1 cellular context compared by ENCODE assay signal in the genomic region with DNA sequence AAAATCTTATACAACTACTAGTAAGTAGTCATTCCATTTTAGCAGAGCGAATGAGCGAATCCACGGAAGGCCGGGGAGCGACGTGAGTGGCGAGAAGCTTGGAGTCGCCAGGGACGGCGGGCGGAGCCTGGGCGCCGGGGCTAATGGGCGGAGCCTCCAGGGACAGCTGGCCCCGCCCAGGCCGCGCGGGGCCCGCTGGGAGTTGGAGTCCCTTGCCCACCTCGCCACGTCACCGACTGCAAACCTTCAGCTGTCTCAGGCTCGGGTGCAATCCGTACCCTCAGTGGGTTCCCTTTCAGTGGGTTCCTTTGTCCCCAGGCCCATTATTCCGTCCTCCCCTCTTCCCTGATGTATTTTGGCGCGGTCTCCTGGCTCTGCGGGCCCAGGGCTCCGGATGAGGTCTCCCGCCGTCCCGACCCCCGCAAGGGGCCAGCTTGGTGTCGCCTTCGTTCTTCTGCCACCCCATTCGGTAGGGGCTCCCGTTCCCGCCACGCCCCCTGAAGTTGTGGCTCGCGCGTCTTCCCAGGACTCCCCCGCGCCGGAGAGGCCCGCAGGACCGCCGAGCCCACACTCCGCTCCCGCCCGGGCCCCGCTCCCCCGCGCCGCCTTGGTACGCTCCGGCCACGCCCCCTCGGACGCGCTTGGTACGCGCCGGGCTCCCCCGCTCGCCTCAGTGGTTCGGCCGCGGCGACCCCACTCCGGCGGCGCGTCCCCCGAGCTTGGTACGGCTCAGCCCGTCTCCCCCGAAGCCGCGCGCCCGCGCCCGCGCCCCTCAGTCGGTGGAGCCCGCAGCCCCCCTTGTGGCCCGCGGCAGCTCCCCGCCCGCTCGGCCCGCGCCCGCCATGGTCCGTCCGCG.
TF ChIP-seq lines count a peak whose summit lies in the region.

A gene (plus strand): TSS at position 673 of the 856 bp plus-strand sequence.

TF ChIP-seq in HepG2, 621 proteins besides CTCF, POLR2A, EP300 and RAD21 (continued from another document and continues in another):
- TF ChIP-seq, protein P1, sequence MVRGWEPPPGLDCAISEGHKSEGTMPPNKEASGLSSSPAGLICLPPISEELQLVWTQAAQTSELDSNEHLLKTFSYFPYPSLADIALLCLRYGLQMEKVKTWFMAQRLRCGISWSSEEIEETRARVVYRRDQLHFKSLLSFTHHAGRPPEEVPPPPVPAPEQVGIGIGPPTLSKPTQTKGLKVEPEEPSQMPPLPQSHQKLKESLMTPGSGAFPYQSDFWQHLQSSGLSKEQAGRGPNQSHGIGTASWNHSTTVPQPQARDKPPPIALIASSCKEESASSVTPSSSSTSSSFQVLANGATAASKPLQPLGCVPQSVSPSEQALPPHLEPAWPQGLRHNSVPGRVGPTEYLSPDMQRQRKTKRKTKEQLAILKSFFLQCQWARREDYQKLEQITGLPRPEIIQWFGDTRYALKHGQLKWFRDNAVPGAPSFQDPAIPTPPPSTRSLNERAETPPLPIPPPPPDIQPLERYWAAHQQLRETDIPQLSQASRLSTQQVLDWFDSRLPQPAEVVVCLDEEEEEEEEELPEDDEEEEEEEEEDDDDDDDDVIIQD (CRISPR knock-in tag; IDR thresholded peaks at IDR 0.05; ENCODE audit: low read depth), result no peak
- TF ChIP-seq CENPT (CRISPR knock-in tag; IDR thresholded peaks at IDR 0.05; ENCODE audit: low read depth), result peak; percentile 51; the same call in 1 of the 2 replicates
- TF ChIP-seq HHEX (CRISPR knock-in tag; IDR thresholded peaks at IDR 0.05), result no peak
- no peak for TF ChIP-seq MTA3 (CRISPR knock-in tag; IDR thresholded peaks at IDR 0.05)
- no peak for TF ChIP-seq ZNF709 (CRISPR knock-in tag; IDR thresholded peaks at IDR 0.05)
- no peak for TF ChIP-seq ZNF83 (CRISPR knock-in tag; IDR thresholded peaks at IDR 0.05; ENCODE audit: borderline replicate concordance)
- TF ChIP-seq, protein P2, sequence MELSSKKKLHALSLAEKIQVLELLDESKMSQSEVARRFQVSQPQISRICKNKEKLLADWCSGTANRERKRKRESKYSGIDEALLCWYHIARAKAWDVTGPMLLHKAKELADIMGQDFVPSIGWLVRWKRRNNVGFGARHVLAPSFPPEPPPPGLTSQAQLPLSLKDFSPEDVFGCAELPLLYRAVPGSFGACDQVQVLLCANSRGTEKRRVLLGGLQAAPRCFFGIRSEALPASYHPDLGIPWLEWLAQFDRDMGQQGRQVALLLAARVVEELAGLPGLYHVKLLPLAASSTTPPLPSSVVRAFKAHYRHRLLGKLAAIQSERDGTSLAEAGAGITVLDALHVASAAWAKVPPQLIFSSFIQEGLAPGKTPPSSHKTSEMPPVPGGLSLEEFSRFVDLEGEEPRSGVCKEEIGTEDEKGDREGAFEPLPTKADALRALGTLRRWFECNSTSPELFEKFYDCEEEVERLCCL (CRISPR knock-in tag; IDR thresholded peaks at IDR 0.05; ENCODE audit: borderline replicate concordance), result no peak
- TF ChIP-seq GATAD1 (CRISPR knock-in tag; IDR thresholded peaks at IDR 0.05), result peak; percentile 78
- no peak for TF ChIP-seq ZNF282 (IDR thresholded peaks at IDR 0.05; ENCODE audit: partially characterized antibody)
- TF ChIP-seq BORCS8-MEF2B (CRISPR knock-in tag; IDR thresholded peaks at IDR 0.05), result no peak
- no peak for TF ChIP-seq FOXA1 (IDR thresholded peaks at IDR 0.05)
- no peak for TF ChIP-seq FOXA1 (CRISPR knock-in tag; IDR thresholded peaks at IDR 0.05)
- TF ChIP-seq RAD51 (IDR thresholded peaks at IDR 0.05; ENCODE audit: borderline replicate concordance), result no peak
- TF ChIP-seq MEIS1 (CRISPR knock-in tag; IDR thresholded peaks at IDR 0.05; ENCODE audit: borderline replicate concordance), result no peak
- TF ChIP-seq SOX13 (IDR thresholded peaks at IDR 0.05), result peak; percentile 12; the same call in 1 of the 2 replicates
- TF ChIP-seq SOX13 (CRISPR knock-in tag; conservative IDR thresholded peaks at IDR 0.05 in 1 of 2, IDR thresholded peaks at IDR 0.05 in 1 of 2), result no peak
- TF ChIP-seq, protein P3, sequence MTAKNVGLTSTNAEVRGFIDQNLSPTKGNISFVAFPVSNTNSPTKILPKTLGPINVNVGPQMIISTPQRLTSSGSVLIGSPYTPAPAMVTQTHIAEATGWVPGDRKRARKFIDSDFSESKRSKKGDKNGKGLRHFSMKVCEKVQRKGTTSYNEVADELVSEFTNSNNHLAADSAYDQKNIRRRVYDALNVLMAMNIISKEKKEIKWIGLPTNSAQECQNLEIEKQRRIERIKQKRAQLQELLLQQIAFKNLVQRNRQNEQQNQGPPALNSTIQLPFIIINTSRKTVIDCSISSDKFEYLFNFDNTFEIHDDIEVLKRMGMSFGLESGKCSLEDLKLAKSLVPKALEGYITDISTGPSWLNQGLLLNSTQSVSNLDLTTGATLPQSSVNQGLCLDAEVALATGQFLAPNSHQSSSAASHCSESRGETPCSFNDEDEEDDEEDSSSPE (CRISPR knock-in tag; IDR thresholded peaks at IDR 0.05), result peak; percentile 74; the same call in 1 of the 2 replicates
- TF ChIP-seq, protein P4, sequence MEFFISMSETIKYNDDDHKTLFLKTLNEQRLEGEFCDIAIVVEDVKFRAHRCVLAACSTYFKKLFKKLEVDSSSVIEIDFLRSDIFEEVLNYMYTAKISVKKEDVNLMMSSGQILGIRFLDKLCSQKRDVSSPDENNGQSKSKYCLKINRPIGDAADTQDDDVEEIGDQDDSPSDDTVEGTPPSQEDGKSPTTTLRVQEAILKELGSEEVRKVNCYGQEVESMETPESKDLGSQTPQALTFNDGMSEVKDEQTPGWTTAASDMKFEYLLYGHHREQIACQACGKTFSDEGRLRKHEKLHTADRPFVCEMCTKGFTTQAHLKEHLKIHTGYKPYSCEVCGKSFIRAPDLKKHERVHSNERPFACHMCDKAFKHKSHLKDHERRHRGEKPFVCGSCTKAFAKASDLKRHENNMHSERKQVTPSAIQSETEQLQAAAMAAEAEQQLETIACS (CRISPR knock-in tag; IDR thresholded peaks at IDR 0.05), result peak; percentile 54
- peak; percentile 74 for TF ChIP-seq FOXK2 (IDR thresholded peaks at IDR 0.05)
- TF ChIP-seq TBX2 (CRISPR knock-in tag; IDR thresholded peaks at IDR 0.05; ENCODE audit: borderline replicate concordance), result peak; percentile 76
- TF ChIP-seq ZNF430 (CRISPR knock-in tag; IDR thresholded peaks at IDR 0.05), result 0 out of 2 replicates have a peak, but pooled peaks have one; percentile 19
- peak; percentile 64; the same call in 1 of the 2 replicates for TF ChIP-seq ZNF747 (CRISPR knock-in tag; IDR thresholded peaks at IDR 0.05; ENCODE audit: borderline replicate concordance)
- TF ChIP-seq GTF3A (CRISPR knock-in tag; conservative IDR thresholded peaks at IDR 0.05), result no peak
- no peak for TF ChIP-seq NR3C1 (CRISPR knock-in tag; IDR thresholded peaks at IDR 0.05)
- peak; percentile 76 for TF ChIP-seq PHF8 (CRISPR knock-in tag; IDR thresholded peaks at IDR 0.05)
- peak; percentile 89 for TF ChIP-seq KLF15 (CRISPR knock-in tag; IDR thresholded peaks at IDR 0.05; ENCODE audit: borderline replicate concordance)
- peak; percentile 79 for TF ChIP-seq ZBTB7B (CRISPR knock-in tag; IDR thresholded peaks at IDR 0.05)
- peak; percentile 54; the same call in 1 of the 2 replicates for TF ChIP-seq RXRA (CRISPR knock-in tag; IDR thresholded peaks at IDR 0.05)
- no peak for TF ChIP-seq ZKSCAN5 (CRISPR knock-in tag; IDR thresholded peaks at IDR 0.05)
- no peak for TF ChIP-seq ATAD3A (CRISPR knock-in tag; IDR thresholded peaks at IDR 0.05)
- peak; percentile 29; the same call in 1 of the 2 replicates for TF ChIP-seq ZNF335 (CRISPR knock-in tag; IDR thresholded peaks at IDR 0.05)
- TF ChIP-seq SMARCC2 (IDR thresholded peaks at IDR 0.05), result no peak
- TF ChIP-seq ZBTB20 (CRISPR knock-in tag; IDR thresholded peaks at IDR 0.05; ENCODE audit: borderline replicate concordance, low read depth), result no peak
- no peak for TF ChIP-seq ZBTB3 (CRISPR knock-in tag; IDR thresholded peaks at IDR 0.05; ENCODE audit: borderline replicate concordance, low read depth)
- TF ChIP-seq HCFC1 (IDR thresholded peaks at IDR 0.05; ENCODE audit: low read depth, low read length), result peak; percentile 82
- TF ChIP-seq HOXD1 (CRISPR knock-in tag; IDR thresholded peaks at IDR 0.05), result peak; percentile 41; the same call in 1 of the 2 replicates
- peak; percentile 47; the same call in 1 of the 2 replicates for TF ChIP-seq MAZ (IDR thresholded peaks at IDR 0.05; ENCODE audit: borderline replicate concordance, low read depth, low read length)
- TF ChIP-seq MAZ (CRISPR knock-in tag; IDR thresholded peaks at IDR 0.05; ENCODE audit: low read depth), result peak; percentile 89; the same call in 1 of the 2 replicates
- no peak for TF ChIP-seq ZNF253 (CRISPR knock-in tag; IDR thresholded peaks at IDR 0.05; ENCODE audit: borderline replicate concordance)
- peak; percentile 10; the same call in 1 of the 2 replicates for TF ChIP-seq GABPA (IDR thresholded peaks at IDR 0.05; ENCODE audit: low read depth, low read length)
- TF ChIP-seq GABPA (CRISPR knock-in tag; IDR thresholded peaks at IDR 0.05; ENCODE audit: low read depth), result peak; percentile 70; the same call in 1 of the 2 replicates
- TF ChIP-seq, protein P5, sequence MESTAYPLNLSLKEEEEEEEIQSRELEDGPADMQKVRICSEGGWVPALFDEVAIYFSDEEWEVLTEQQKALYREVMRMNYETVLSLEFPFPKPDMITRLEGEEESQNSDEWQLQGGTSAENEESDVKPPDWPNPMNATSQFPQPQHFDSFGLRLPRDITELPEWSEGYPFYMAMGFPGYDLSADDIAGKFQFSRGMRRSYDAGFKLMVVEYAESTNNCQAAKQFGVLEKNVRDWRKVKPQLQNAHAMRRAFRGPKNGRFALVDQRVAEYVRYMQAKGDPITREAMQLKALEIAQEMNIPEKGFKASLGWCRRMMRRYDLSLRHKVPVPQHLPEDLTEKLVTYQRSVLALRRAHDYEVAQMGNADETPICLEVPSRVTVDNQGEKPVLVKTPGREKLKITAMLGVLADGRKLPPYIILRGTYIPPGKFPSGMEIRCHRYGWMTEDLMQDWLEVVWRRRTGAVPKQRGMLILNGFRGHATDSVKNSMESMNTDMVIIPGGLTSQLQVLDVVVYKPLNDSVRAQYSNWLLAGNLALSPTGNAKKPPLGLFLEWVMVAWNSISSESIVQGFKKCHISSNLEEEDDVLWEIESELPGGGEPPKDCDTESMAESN (CRISPR knock-in tag; conservative IDR thresholded peaks at IDR 0.05), result peak; percentile 72; the same call in 1 of the 2 replicates
- no peak for TF ChIP-seq TGIF2 (CRISPR knock-in tag; IDR thresholded peaks at IDR 0.05)
- TF ChIP-seq KDM4B (CRISPR knock-in tag; IDR thresholded peaks at IDR 0.05), result 0 out of 2 replicates have a peak, but pooled peaks have one; percentile 38
- peak; percentile 85; the same call in 1 of the 2 replicates for TF ChIP-seq SP5 (CRISPR knock-in tag; IDR thresholded peaks at IDR 0.05; ENCODE audit: borderline replicate concordance, low read depth)
- no peak for TF ChIP-seq SP1 (IDR thresholded peaks at IDR 0.05)
- TF ChIP-seq SP1 (CRISPR knock-in tag; IDR thresholded peaks at IDR 0.05), result peak; percentile 99
- TF ChIP-seq, protein P6, sequence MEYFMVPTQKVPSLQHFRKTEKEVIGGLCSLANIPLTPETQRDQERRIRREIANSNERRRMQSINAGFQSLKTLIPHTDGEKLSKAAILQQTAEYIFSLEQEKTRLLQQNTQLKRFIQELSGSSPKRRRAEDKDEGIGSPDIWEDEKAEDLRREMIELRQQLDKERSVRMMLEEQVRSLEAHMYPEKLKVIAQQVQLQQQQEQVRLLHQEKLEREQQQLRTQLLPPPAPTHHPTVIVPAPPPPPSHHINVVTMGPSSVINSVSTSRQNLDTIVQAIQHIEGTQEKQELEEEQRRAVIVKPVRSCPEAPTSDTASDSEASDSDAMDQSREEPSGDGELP (IDR thresholded peaks at IDR 0.05; ENCODE audit: borderline replicate concordance, low read depth), result peak; percentile 80; the same call in 1 of the 2 replicates
- TF ChIP-seq, protein P7, sequence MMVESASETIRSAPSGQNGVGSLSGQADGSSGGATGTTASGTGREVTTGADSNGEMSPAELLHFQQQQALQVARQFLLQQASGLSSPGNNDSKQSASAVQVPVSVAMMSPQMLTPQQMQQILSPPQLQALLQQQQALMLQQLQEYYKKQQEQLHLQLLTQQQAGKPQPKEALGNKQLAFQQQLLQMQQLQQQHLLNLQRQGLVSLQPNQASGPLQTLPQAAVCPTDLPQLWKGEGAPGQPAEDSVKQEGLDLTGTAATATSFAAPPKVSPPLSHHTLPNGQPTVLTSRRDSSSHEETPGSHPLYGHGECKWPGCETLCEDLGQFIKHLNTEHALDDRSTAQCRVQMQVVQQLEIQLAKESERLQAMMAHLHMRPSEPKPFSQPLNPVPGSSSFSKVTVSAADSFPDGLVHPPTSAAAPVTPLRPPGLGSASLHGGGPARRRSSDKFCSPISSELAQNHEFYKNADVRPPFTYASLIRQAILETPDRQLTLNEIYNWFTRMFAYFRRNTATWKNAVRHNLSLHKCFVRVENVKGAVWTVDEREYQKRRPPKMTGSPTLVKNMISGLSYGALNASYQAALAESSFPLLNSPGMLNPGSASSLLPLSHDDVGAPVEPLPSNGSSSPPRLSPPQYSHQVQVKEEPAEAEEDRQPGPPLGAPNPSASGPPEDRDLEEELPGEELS (CRISPR knock-in tag; IDR thresholded peaks at IDR 0.05), result no peak
- TF ChIP-seq ZNF263 (CRISPR knock-in tag; IDR thresholded peaks at IDR 0.05), result no peak
- TF ChIP-seq FOXO1 (CRISPR knock-in tag; IDR thresholded peaks at IDR 0.05), result 0 out of 2 replicates have a peak, but pooled peaks have one; percentile 37
- TF ChIP-seq, protein P8, sequence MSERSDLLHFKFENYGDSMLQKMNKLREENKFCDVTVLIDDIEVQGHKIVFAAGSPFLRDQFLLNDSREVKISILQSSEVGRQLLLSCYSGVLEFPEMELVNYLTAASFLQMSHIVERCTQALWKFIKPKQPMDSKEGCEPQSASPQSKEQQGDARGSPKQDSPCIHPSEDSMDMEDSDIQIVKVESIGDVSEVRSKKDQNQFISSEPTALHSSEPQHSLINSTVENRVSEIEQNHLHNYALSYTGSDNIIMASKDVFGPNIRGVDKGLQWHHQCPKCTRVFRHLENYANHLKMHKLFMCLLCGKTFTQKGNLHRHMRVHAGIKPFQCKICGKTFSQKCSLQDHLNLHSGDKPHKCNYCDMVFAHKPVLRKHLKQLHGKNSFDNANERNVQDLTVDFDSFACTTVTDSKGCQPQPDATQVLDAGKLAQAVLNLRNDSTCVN (CRISPR knock-in tag; IDR thresholded peaks at IDR 0.05; ENCODE audit: borderline replicate concordance), result no peak
- no peak for TF ChIP-seq HNRNPK (IDR thresholded peaks at IDR 0.05; ENCODE audit: low read depth, low read length, poor library complexity, severe bottlenecking)
- TF ChIP-seq NBN (conservative IDR thresholded peaks at IDR 0.05), result no peak
- TF ChIP-seq ATF1 (CRISPR knock-in tag; IDR thresholded peaks at IDR 0.05), result peak; percentile 78
- TF ChIP-seq, protein P9, sequence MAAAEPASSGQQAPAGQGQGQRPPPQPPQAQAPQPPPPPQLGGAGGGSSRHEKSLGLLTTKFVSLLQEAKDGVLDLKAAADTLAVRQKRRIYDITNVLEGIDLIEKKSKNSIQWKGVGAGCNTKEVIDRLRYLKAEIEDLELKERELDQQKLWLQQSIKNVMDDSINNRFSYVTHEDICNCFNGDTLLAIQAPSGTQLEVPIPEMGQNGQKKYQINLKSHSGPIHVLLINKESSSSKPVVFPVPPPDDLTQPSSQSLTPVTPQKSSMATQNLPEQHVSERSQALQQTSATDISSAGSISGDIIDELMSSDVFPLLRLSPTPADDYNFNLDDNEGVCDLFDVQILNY (CRISPR knock-in tag; conservative IDR thresholded peaks at IDR 0.05), result peak; percentile 82
- 0 out of 2 replicates have a peak, but pooled peaks have one; percentile 61 for TF ChIP-seq ZNF749 (CRISPR knock-in tag; IDR thresholded peaks at IDR 0.05; ENCODE audit: borderline replicate concordance)
